Comparison of ENCODE assay signal across 9 cellular contexts in the genomic region with DNA sequence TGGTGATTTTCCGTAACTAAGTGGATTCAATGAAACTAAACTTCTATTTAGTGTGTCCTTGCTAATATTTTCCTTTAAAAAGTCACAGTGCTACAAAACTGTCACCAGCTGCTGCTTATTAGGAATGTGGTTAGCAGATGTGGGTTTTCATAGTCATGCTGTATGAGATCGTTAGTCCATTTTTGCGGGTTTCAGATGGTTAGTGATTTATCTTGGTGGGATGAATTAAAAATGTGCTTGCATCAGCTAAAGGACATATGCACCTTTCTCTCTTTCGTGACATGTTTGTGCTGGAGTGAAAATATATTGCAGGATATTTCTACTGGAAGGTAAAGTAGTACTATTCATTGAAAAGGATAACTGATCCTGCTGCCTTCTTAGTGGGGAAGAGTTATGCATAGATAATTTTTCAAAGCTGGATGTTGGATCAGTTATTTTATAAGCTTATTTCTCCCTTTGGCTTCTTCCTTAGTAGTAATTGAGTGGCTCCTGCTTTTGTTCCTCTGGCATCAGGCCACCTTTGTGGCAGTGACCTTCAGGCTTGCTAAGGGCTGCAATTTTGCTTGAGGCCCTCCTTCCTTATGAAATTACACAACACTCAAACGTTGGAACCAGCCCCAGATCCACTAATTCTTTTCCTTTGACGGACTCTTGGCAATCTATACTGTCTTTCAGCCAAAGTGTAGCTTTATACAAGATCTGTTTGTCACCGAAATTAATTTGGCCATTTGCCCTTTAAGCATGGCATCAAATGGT. TPM values are rescaled to one million over a fixed set of nuclear protein-coding genes. Genes with fewer than 3 reads are reported as not detected.
DNase-seq lines count a peak whose midpoint lies in the region; ATAC-seq and TF ChIP-seq lines count a peak whose summit lies in the region.
"Had no signal": no experiment of that assay in that cellular context is flagged by ENCODE, and none has a peak within 500 bp of the region (broad histone marks: within the 10 kb centered on the region; RNA-seq: fewer than 3 reads in every experiment).

No MANE protein-coding gene starts in this region.

- H3K27me3 ChIP-seq in transverse colon, result no peaks in the 10 kb centered on the region

- ATAC-seq in left colon (peak; percentile 88), GM18517 (IDR thresholded peaks at IDR 0.05; ENCODE audit: unreplicated experiment) (no peak), GM21381 (IDR thresholded peaks at IDR 0.05; ENCODE audit: unreplicated experiment) (no peak)

- 19 to 25% methylated on average over 6 to 7 of the region's 7 CpGs for WGBS in transverse colon (ENCODE audit: low coverage in 1 of 2), 2 donors

- peak overlapping the region; percentile 66 to 85 (median 81) for H3K27ac ChIP-seq in transverse colon

- peaks cover 18 to 30% (median 25%) of the 10 kb centered on the region in 4 donors for H3K4me1 ChIP-seq in transverse colon

- TF ChIP-seq CTCF in astrocyte of the cerebellum (IDR thresholded peaks at IDR 0.05; ENCODE audit: low read depth, low read length, missing control alignments) (no peak), transverse colon (IDR thresholded peaks at IDR 0.05) (no peak)

- H3K36me3 ChIP-seq in transverse colon, result no peaks in the 10 kb centered on the region

- no peak for TF ChIP-seq POLR2A in transverse colon (IDR thresholded peaks at IDR 0.05)

- intact Hi-C loops in left colon (cut with DNase I, micrococcal nuclease), result no loop called here
- intact Hi-C loops in transverse colon (cut with DNase I; ENCODE audit: low total_unique reads), result no loop called here

- in situ Hi-C loops in astrocyte of the cerebellum (cut with HindIII; ENCODE audit: low sequenced_read_pairs) (no loop called here), transverse colon (cut with MboI; ENCODE audit: low pct_ligation_motif_present in 1 of 4, low pct_unique_long_range_greater_than_20kb in 1 of 4, low sequenced_read_pairs in 3 of 4) (no loop called here)

- H3K4me3 ChIP-seq in astrocyte of the cerebellum (ENCODE audit: low read depth, low read length) (no peak overlapping the region), transverse colon (no peak overlapping the region)

- TF ChIP-seq EP300 in transverse colon (IDR thresholded peaks at IDR 0.05; ENCODE audit: low read depth), result no peak

- peak; percentile 22 for DNase-seq in DMS153 (lab: John Stamatoyannopoulos, UW)
- no peak for DNase-seq in DMS153 treated with DMSO at 0.1 percent for 48 hours (lab: John Stamatoyannopoulos, UW; ENCODE audit: unreplicated experiment)
- DNase-seq in astrocyte of the cerebellum (ENCODE audit: low read depth), result peak; percentile 86
- DNase-seq in left colon, result peak; percentile 74 to 84
- peak; percentile 83 for DNase-seq in transverse colon
- DNase-seq in HUDEP-2 (lab: John Stamatoyannopoulos, UW; ENCODE audit: unreplicated experiment in 76 of 76), result no peak
- DNase-seq: effector memory CD4-positive, alpha-beta T cell had no signal

- H3K9me3 ChIP-seq in transverse colon, result no peaks in the 10 kb centered on the region

RNA-seq across cellular contexts. Expression of a gene that starts 7.5 kb away (rescaled TPM):
- 10 to 100 TPM; 32.0 to 33.8 TPM for total RNA-seq in left colon
- 10 to 100 TPM; 14.2 to 31.4 (median 24.1) TPM for total RNA-seq in transverse colon

RNA-seq across cellular contexts. Expression of a gene that starts 47.0 kb away (rescaled TPM):
- total RNA-seq in left colon, result 10 to 100 TPM; 20.8 to 22.9 TPM
- 10 to 100 TPM; 10.1 to 79.4 (median 17.6) TPM for total RNA-seq in transverse colon

RNA-seq across cellular contexts. Expression of a gene that starts 47.0 kb away (rescaled TPM):
- total RNA-seq in left colon (10 to 100 TPM; 84.4 to 90.3 TPM), transverse colon (100 to 1,000 TPM in 1 of 4 donors, 10 to 100 TPM in 3; 49.2 to 207 (median 68.9) TPM)

Comparison
In these comparisons a context has a peak if more than half of its experiments do, and no peak if none do; other contexts are left out.
1. DNase-seq: peak in DMS153 (single experiment), astrocyte of the cerebellum (single experiment), left colon (2 of 2) and transverse colon (single experiment); none in DMS153 treated with DMSO at 0.1 percent for 48 hours (single experiment) and HUDEP-2 (0 of 76).